8 cellular contexts compared by ENCODE assay signal in the genomic region with DNA sequence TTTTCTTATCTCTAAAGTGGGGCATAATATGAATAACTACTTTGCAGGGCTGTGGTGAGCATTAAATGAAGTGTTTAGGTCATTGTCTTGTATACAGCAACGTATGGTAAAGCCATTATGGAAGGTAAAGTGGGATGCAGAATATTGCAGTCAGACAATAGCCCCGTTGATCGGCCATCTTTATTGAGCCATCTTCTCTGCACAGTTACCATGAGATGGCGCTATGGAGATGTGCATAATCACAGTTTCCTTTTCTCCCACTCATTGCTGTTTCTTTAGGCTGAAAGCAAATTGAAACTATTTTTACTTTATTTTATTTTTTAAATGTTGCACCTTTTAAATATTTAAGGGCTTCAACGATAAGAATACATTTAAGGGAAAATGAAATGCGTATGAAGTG.
DNase-seq lines count a peak whose midpoint lies in the region; ATAC-seq and TF ChIP-seq lines count a peak whose summit lies in the region.

No MANE protein-coding gene starts in this region.

- H3K4me1 Mint-ChIP-seq in activated T-cell treated with anti-CD3 and anti-CD28 coated beads, Interleukin-2, amount 50 U/mL, for 4 hours (ENCODE audit: low read depth), result no peaks in the 10 kb centered on the region

- no peaks in the 10 kb centered on the region for H3K27me3 Mint-ChIP-seq in activated T-cell treated with anti-CD3 and anti-CD28 coated beads, Interleukin-2, amount 50 U/mL, for 4 hours (ENCODE audit: low read depth)

- DNase-seq in AG10803 (ENCODE audit: low read depth) (peak; percentile 11), NCI-H774 (lab: John Stamatoyannopoulos, UW) (peak; percentile 14), fibroblast of pulmonary artery (ENCODE audit: low read depth) (peak; percentile 0), NCI-H2196 treated with DMSO at 0.1 percent for 48 hours (lab: John Stamatoyannopoulos, UW; ENCODE audit: unreplicated experiment) (no peak), HuH-7.5 (ENCODE audit: low spot score) (no peak)
- no peak for DNase-seq in activated T-cell treated with anti-CD3 and anti-CD28 coated beads, Interleukin-2, amount 50 U/mL, for 4 hours

- peak; percentile 64 for ATAC-seq in GM21717 (IDR thresholded peaks at IDR 0.05; ENCODE audit: unreplicated experiment)
- no peak for ATAC-seq in GM21526 (IDR thresholded peaks at IDR 0.05; ENCODE audit: low FRiP score, unreplicated experiment)
- ATAC-seq in activated T-cell treated with anti-CD3 and anti-CD28 coated beads, Interleukin-2, amount 50 U/mL, for 4 hours, result no peak

- no peak overlapping the region for H3K4me3 Mint-ChIP-seq in activated T-cell treated with anti-CD3 and anti-CD28 coated beads, Interleukin-2, amount 50 U/mL, for 4 hours

- TF ChIP-seq CTCF in AG10803 (conservative IDR thresholded peaks at IDR 0.05; ENCODE audit: low read length) (peak; percentile 51), fibroblast of pulmonary artery (IDR thresholded peaks at IDR 0.05; ENCODE audit: low read length, missing control alignments) (no peak)

- no peak overlapping the region for H3K4me3 ChIP-seq in AG10803 (ENCODE audit: low read length)
- no peak overlapping the region for H3K4me3 ChIP-seq in fibroblast of pulmonary artery (replicated peaks; ENCODE audit: low read depth, low read length)

- H3K36me3 Mint-ChIP-seq in activated T-cell treated with anti-CD3 and anti-CD28 coated beads, Interleukin-2, amount 50 U/mL, for 4 hours (ENCODE audit: insufficient read depth), result no peaks in the 10 kb centered on the region

- H3K9me3 Mint-ChIP-seq in activated T-cell treated with anti-CD3 and anti-CD28 coated beads, Interleukin-2, amount 50 U/mL, for 4 hours, result no peaks in the 10 kb centered on the region

Comparison
In these comparisons a context has a peak if more than half of its experiments do, and no peak if none do; other contexts are left out.
1. DNase-seq: peak in AG10803 (single experiment), NCI-H774 (single experiment) and fibroblast of pulmonary artery (single experiment); none in NCI-H2196 treated with DMSO at 0.1 percent for 48 hours (single experiment), activated T-cell treated with anti-CD3 and anti-CD28 coated beads, Interleukin-2, amount 50 U/mL, for 4 hours (single experiment) and HuH-7.5 (single experiment).